ENCODE assay signal across 2 cellular contexts in the genomic region with DNA sequence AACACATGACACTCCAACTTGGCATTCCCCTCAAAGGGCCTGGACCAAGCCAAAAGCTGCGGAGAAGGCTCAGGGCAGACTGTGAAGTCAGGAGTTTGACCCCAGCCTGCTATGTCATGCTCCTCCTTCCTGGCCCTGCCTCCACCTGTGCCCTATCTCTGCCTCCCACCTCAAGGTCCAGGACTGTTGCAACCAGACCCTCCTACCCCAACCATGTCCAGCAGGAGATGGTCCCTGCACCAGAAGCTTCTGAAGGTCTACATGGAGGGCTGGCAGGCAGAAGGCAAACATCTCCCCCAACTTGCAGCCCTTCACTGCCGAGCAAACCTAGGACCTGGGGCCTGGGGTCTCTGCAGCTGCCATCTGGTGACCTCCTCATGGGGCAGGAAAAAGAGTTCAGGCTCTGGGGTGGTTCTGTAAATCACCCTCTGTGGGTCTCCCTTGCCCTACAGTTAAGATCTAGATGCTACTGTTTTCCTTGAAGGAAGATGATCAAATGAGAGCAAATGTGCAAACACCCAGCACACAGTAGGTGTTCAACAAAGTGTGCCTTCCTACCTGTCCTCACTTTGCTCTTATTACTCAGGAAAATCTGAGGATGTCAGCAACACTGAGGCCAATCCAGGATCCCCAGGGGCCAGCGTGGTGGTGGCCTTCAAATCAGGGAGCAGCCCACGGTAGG.
TF ChIP-seq lines count a peak whose summit lies in the region.

No MANE protein-coding gene starts in this region.

TF ChIP-seq in GM12891, 5 proteins besides CTCF, POLR2A, EP300 and RAD21:
- no peak for TF ChIP-seq POU2F2 (IDR thresholded peaks at IDR 0.05; ENCODE audit: low read depth, low read length)
- no peak for TF ChIP-seq SPI1 (IDR thresholded peaks at IDR 0.05; ENCODE audit: low read depth, low read length)
- no peak for TF ChIP-seq PAX5 (IDR thresholded peaks at IDR 0.05; ENCODE audit: insufficient read depth, low read length, severe bottlenecking)
- TF ChIP-seq TAF1 (IDR thresholded peaks at IDR 0.05; ENCODE audit: low read depth, low read length): no peak
- no peak for TF ChIP-seq POLR2AphosphoS5 (IDR thresholded peaks at IDR 0.05; ENCODE audit: low read depth, low read length)

TF ChIP-seq in K562, 482 proteins besides CTCF, POLR2A, EP300 and RAD21:
- TF ChIP-seq ZKSCAN1 (IDR thresholded peaks at IDR 0.05; ENCODE audit: low read depth, low read length) (peak; percentile 60; the same call in 1 of the 2 replicates), ZNF561 (CRISPR knock-in tag; conservative IDR thresholded peaks at IDR 0.05) (no peak)
TF ChIP-seq in K562: peak in this region for 1.
